In the genomic region with DNA sequence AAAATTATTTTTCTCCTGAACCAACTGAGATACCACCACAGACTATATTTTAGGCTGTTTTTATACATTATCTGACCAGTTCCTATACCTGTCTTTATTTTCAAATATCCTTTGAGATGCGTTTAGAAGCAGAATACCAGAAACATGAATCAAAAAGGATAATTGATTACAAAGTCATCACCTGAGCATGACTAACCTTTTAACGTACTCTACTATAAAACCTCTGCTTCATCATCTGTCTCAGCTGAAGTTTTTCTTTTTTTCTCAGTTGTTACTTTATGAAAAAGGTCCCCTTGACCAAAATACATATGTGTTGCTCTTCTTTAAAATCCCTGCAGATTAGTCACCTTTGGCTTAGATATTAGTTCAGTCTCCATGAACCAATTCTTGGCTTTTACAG, we compare ENCODE assay signal across 21 cellular contexts.
DNase-seq lines count a peak whose midpoint lies in the region; ATAC-seq, FAIRE-seq and TF ChIP-seq lines count a peak whose summit lies in the region.
"Had no signal": no experiment of that assay in that cellular context is flagged by ENCODE, and none has a peak within 500 bp of the region (broad histone marks: within the 10 kb centered on the region; RNA-seq: fewer than 3 reads in every experiment).

No MANE protein-coding gene starts in this region.

- H3K27ac ChIP-seq in mammary epithelial cell (ENCODE audit: insufficient read depth, low read depth, low read length) (peak overlapping the region; percentile 43), breast epithelium (no peak overlapping the region), keratinocyte (ENCODE audit: control insufficient read depth, insufficient read depth, low read length) (peak overlapping the region; percentile 58), colonic mucosa (no peak overlapping the region)
- H3K27ac ChIP-seq: 22Rv1, BLaER1 had no signal

- FAIRE-seq in colon (lab: Jason Lieb, UNC) (peak; percentile 10), keratinocyte (lab: Jason Lieb, UNC) (no peak)
- FAIRE-seq: G401.6, GM12891, H1, HepG2, HTR-8/SVneo had no signal

- H3K4me2 ChIP-seq in mammary epithelial cell (ENCODE audit: insufficient read depth, low read depth, low read length) = no peak overlapping the region
- H3K4me2 ChIP-seq in keratinocyte (ENCODE audit: control insufficient read depth, extremely low read depth, insufficient read depth, low read depth, low read length) = no peak overlapping the region
- H3K4me2 ChIP-seq: BLaER1 had no signal

- no peak overlapping the region for H3K27ac Mint-ChIP-seq in immature natural killer cell
- H3K27ac Mint-ChIP-seq: HFFc6 had no signal

- no peaks in the 10 kb centered on the region for H3K36me3 ChIP-seq in mammary epithelial cell (ENCODE audit: insufficient read depth, low read length)
- no peaks in the 10 kb centered on the region for H3K36me3 ChIP-seq in breast epithelium
- H3K36me3 ChIP-seq in keratinocyte (ENCODE audit: control insufficient read depth in 2 of 2, extremely low read depth in 1 of 2, insufficient read depth in 2 of 2, low read length in 2 of 2) = no peaks in the 10 kb centered on the region
- no peaks in the 10 kb centered on the region for H3K36me3 ChIP-seq in colonic mucosa
- H3K36me3 ChIP-seq: BLaER1, HAP-1 had no signal

- H3K4me1 ChIP-seq in mammary epithelial cell (ENCODE audit: insufficient read depth, low read length) (peaks cover 39% of the 10 kb centered on the region), breast epithelium (no peaks in the 10 kb centered on the region), keratinocyte (ENCODE audit: control insufficient read depth, extremely low read depth, insufficient read depth, low read length) (peaks cover 27% of the 10 kb centered on the region), colonic mucosa (no peaks in the 10 kb centered on the region)
- H3K4me1 ChIP-seq: BLaER1, Caco-2 had no signal

- no peaks in the 10 kb centered on the region for H3K27me3 ChIP-seq in mammary epithelial cell (ENCODE audit: insufficient read depth, low read length)
- H3K27me3 ChIP-seq in breast epithelium = peaks cover 0 to 53% of the 10 kb centered on the region in 2 donors
- H3K27me3 ChIP-seq in keratinocyte (ENCODE audit: control insufficient read depth, extremely low read depth, insufficient read depth, low read length) = no peaks in the 10 kb centered on the region
- no peaks in the 10 kb centered on the region for H3K27me3 ChIP-seq in colonic mucosa

- peaks cover 7% of the 10 kb centered on the region for H3K79me2 ChIP-seq in mammary epithelial cell (ENCODE audit: insufficient read depth, low read length)
- no peaks in the 10 kb centered on the region for H3K79me2 ChIP-seq in keratinocyte (ENCODE audit: control insufficient read depth, insufficient read depth, low read length)

- no peaks in the 10 kb centered on the region for H3K9me3 Mint-ChIP-seq in immature natural killer cell
- H3K9me3 Mint-ChIP-seq: CD8-positive, alpha-beta memory T cell; HFFc6 had no signal

- 36% methylated on average over 2 of the region's 2 CpGs for WGBS in mammary epithelial cell (ENCODE audit: low coverage, missing lambda C conversion rate)

- H3K9me3 ChIP-seq in mammary epithelial cell (replicated peaks; ENCODE audit: insufficient read depth, low read length) = no peaks in the 10 kb centered on the region
- H3K9me3 ChIP-seq in breast epithelium = no peaks in the 10 kb centered on the region
- H3K9me3 ChIP-seq in keratinocyte (ENCODE audit: control insufficient read depth, low read depth, low read length) = no peaks in the 10 kb centered on the region
- H3K9me3 ChIP-seq in colonic mucosa = no peaks in the 10 kb centered on the region
- H3K9me3 ChIP-seq: BLaER1, Caco-2, HAP-1 had no signal

- H3K27me3 Mint-ChIP-seq in immature natural killer cell (ENCODE audit: low read depth in 3 of 3) = no peaks in the 10 kb centered on the region
- H3K27me3 Mint-ChIP-seq: CD8-positive, alpha-beta memory T cell had no signal

- CTCF ChIA-PET in mammary epithelial cell (lab: Charles Lee; ENCODE audit: low non-redundant PET) = interaction anchor here (0.6 kb wide), 2 partner anchors 19 to 70 kb away, joined by 3 read pairs; no protein-coding TSS in a partner anchor

- H3K36me3 Mint-ChIP-seq in immature natural killer cell = no peaks in the 10 kb centered on the region

- no peak overlapping the region for H3K4me3 ChIP-seq in mammary epithelial cell (replicated peaks in 1 of 3; ENCODE audit: insufficient read depth in 1 of 3, low read depth in 2 of 3, low read length in 3 of 3)
- no peak overlapping the region for H3K4me3 ChIP-seq in breast epithelium
- H3K4me3 ChIP-seq in keratinocyte (ENCODE audit: control insufficient read depth in 2 of 3, extremely low read depth in 1 of 3, insufficient read depth in 2 of 3, low read depth in 1 of 3, low read length in 3 of 3) = no peak overlapping the region
- H3K4me3 ChIP-seq in colonic mucosa = no peak overlapping the region
- H3K4me3 ChIP-seq: BLaER1, HAP-1 had no signal

- BruUV-seq in mammary epithelial cell (replicated peaks; lab: Mats Ljungman, UMichigan) = no TSS peak

- peaks cover 0 to 1% of the 10 kb centered on the region in 2 donors for H3K4me1 Mint-ChIP-seq in immature natural killer cell

- H4K20me1 ChIP-seq in mammary epithelial cell (ENCODE audit: insufficient read depth, low read length) (no peaks in the 10 kb centered on the region), keratinocyte (ENCODE audit: control insufficient read depth, extremely low read depth, insufficient read depth, low read length) (no peaks in the 10 kb centered on the region)

- in situ Hi-C loops in mammary epithelial cell (cut with MboI; ENCODE audit: low sequenced_read_pairs in 2 of 2) = no loop called here

- dilution Hi-C loops in mammary epithelial cell (cut with HindIII; ENCODE audit: low sequenced_read_pairs) (no loop called here), keratinocyte (cut with MboI; ENCODE audit: extremely low pct_ligation_motif_present, low sequenced_read_pairs) (no loop called here)

- no peak overlapping the region for H3K4me3 Mint-ChIP-seq in immature natural killer cell
- H3K4me3 Mint-ChIP-seq: CD8-positive, alpha-beta memory T cell; HFFc6 had no signal

- H3K9ac ChIP-seq in mammary epithelial cell (ENCODE audit: insufficient read depth, low read length) (no peak overlapping the region), keratinocyte (ENCODE audit: control insufficient read depth, extremely low read depth, insufficient read depth, low read length) (no peak overlapping the region), colonic mucosa (ENCODE audit: low read depth in 2 of 2, low read length in 2 of 2) (no peak overlapping the region)
- H3K9ac ChIP-seq: BLaER1 had no signal

- intact Hi-C loops in mammary epithelial cell (cut with micrococcal nuclease) (no loop called here), breast epithelium (cut with DNase I; ENCODE audit: low total_unique reads) (no loop called here), colonic mucosa (cut with DNase I) (no loop called here)

- DNase-seq in mammary epithelial cell (peak; percentile 48), breast epithelium (ENCODE audit: low spot score in 2 of 2) (no peak), keratinocyte (ENCODE audit: low read depth, low spot score) (no peak), 8988T (no peak), immature natural killer cell (no peak), colonic mucosa (no peak)
- DNase-seq: AML-193; Caco-2; CD8-positive, alpha-beta memory T cell; DMS 273 treated with DMSO at 0.1 percent for 48 hours; HFFc6 had no signal

- ATAC-seq in GM18861 (IDR thresholded peaks at IDR 0.05; ENCODE audit: unreplicated experiment) = no peak
- ATAC-seq: HepG2 had no signal

- TF ChIP-seq POLR2A in breast epithelium (IDR thresholded peaks at IDR 0.05) = no peak

- H2AFZ ChIP-seq in mammary epithelial cell (ENCODE audit: low read depth, low read length) (no peak overlapping the region), keratinocyte (ENCODE audit: control insufficient read depth, low read length) (no peak overlapping the region)

- TF ChIP-seq CTCF in mammary epithelial cell (conservative IDR thresholded peaks at IDR 0.05 in 1 of 2, IDR thresholded peaks at IDR 0.05 in 1 of 2; ENCODE audit: extremely low read depth in 1 of 2, insufficient read depth in 1 of 2, low read depth in 1 of 2, low read length in 2 of 2) = no peak
- no peak for TF ChIP-seq CTCF in breast epithelium (IDR thresholded peaks at IDR 0.05)
- no peak for TF ChIP-seq CTCF in keratinocyte (optimal IDR thresholded peaks at IDR 0.05 in 1 of 3, IDR thresholded peaks at IDR 0.05 in 1 of 3, conservative IDR thresholded peaks at IDR 0.05 in 1 of 3; ENCODE audit: extremely low read depth in 1 of 3, insufficient read depth in 2 of 3, low read length in 3 of 3)
- TF ChIP-seq CTCF in colonic mucosa (IDR thresholded peaks at IDR 0.05) = no peak

- no peaks in the 10 kb centered on the region for H3K9me1 ChIP-seq in keratinocyte (ENCODE audit: control insufficient read depth, extremely low read depth, insufficient read depth, low read length)

Comparison
In these comparisons a context has a peak if more than half of its experiments do, and no peak if none do; other contexts are left out.
1. H3K27ac ChIP-seq: peak in mammary epithelial cell (single experiment) and keratinocyte (single experiment); none in breast epithelium (0 of 2) and colonic mucosa (single experiment).